8 cellular contexts compared by ENCODE assay signal in genomic region chr19:6373096-6373812, GRCh38. TPM values are rescaled to one million over a fixed set of nuclear protein-coding genes. Genes with fewer than 3 reads are reported as not detected.
A peak's percentile ranks its signal among the peaks of the same experiment; 100 is the strongest.
DNase-seq lines count a peak whose midpoint lies in the region; ATAC-seq and TF ChIP-seq lines count a peak whose summit lies in the region.

No MANE protein-coding gene starts in this region.

- H4K20me1 ChIP-seq in GM23248 (ENCODE audit: insufficient read depth) (no peaks in the 10 kb centered on the region), Karpas-422 (ENCODE audit: insufficient read depth, low read depth, low read length) (no peaks in the 10 kb centered on the region)

- peaks cover 10% of the 10 kb centered on the region for H3K4me1 ChIP-seq in GM23248 (ENCODE audit: insufficient read depth)
- peaks cover 9% of the 10 kb centered on the region for H3K4me1 ChIP-seq in Karpas-422 (ENCODE audit: low read length)
- H3K4me1 ChIP-seq in Panc1 (ENCODE audit: control insufficient read depth, insufficient read depth, low read length): peaks cover 2% of the 10 kb centered on the region
- peaks cover 13 to 58% (median 51%) of the 10 kb centered on the region in 4 donors for H3K4me1 ChIP-seq in esophagus muscularis mucosa

- H3K4me2 ChIP-seq in GM23248 (ENCODE audit: unreplicated experiment): peak overlapping the region; percentile 87
- H3K4me2 ChIP-seq in Karpas-422 (ENCODE audit: low read depth, low read length, poor library complexity, severe bottlenecking): peak overlapping the region; percentile 83

- H3K27ac ChIP-seq in GM23248 (peak overlapping the region; percentile 98), Karpas-422 (ENCODE audit: low read length) (peak overlapping the region; percentile 89), Panc1 (ENCODE audit: low read length) (peak overlapping the region; percentile 79), esophagus muscularis mucosa (replicated peaks in 1 of 4) (peak overlapping the region; percentile 95 to 100 (median 99))

- intact Hi-C loops in Panc1 (cut with micrococcal nuclease; ENCODE audit: unreplicated experiment) (no loop called here), esophagus muscularis mucosa (cut with DNase I) (no loop called here)

- POLR2A ChIA-PET in Panc1 (lab: Charles Lee): interaction anchor here (0.9 kb wide), 1 partner anchor 18 kb away, joined by 6 read pairs; no protein-coding TSS in a partner anchor

- no peak for TF ChIP-seq POLR2A in esophagus muscularis mucosa (IDR thresholded peaks at IDR 0.05; ENCODE audit: low read depth)

- 0 out of 2 replicates have a peak, but pooled peaks cover 24% of the 10 kb centered on the region for H3F3A ChIP-seq in GM23248 (ENCODE audit: insufficient read depth)

- CTCF ChIA-PET in Panc1 (lab: Charles Lee): interaction anchor here (0.6 kb wide), 1 partner anchor 125 kb away, joined by 5 read pairs; no protein-coding TSS in a partner anchor

- BruUV-seq in Panc1 (replicated peaks; lab: Mats Ljungman, UMichigan): no TSS peak

- no peak for TF ChIP-seq EP300 in esophagus muscularis mucosa (IDR thresholded peaks at IDR 0.05)

- in situ Hi-C loops in GM23248 (cut with MboI) (no loop called here), Panc1 (cut with HindIII; ENCODE audit: low pct_unique_long_range_greater_than_20kb, low sequenced_read_pairs) (no loop called here)

- TF ChIP-seq CTCF in Panc1 (IDR thresholded peaks at IDR 0.05) (no peak), esophagus muscularis mucosa (IDR thresholded peaks at IDR 0.05) (no peak)

- no peaks in the 10 kb centered on the region for H3K9me3 ChIP-seq in GM23248 (ENCODE audit: low read depth)
- no peaks in the 10 kb centered on the region for H3K9me3 ChIP-seq in Karpas-422 (ENCODE audit: low read length)
- no peaks in the 10 kb centered on the region for H3K9me3 ChIP-seq in Panc1 (ENCODE audit: control insufficient read depth, insufficient read depth, low read depth, low read length)
- H3K9me3 ChIP-seq in esophagus muscularis mucosa: no peaks in the 10 kb centered on the region

- H3K9me2 ChIP-seq in GM23248 (ENCODE audit: insufficient read depth) (no peaks in the 10 kb centered on the region), Karpas-422 (replicated peaks; ENCODE audit: insufficient read depth, low read length) (no peaks in the 10 kb centered on the region)

- H3K9ac ChIP-seq in GM23248 (peak overlapping the region; percentile 98), Karpas-422 (ENCODE audit: low read length) (peak overlapping the region; percentile 95)

- H2AFZ ChIP-seq in GM23248: peak overlapping the region; percentile 91
- peak overlapping the region; percentile 92 for H2AFZ ChIP-seq in Karpas-422 (ENCODE audit: low read length)

- H3K4me3 ChIP-seq in GM23248 (peak overlapping the region; percentile 94), Karpas-422 (ENCODE audit: low read length) (peak overlapping the region; percentile 91), Panc1 (ENCODE audit: low read depth in 2 of 2, low read length in 2 of 2) (peak overlapping the region; percentile 72 to 76), esophagus muscularis mucosa (peak overlapping the region; percentile 71 to 94 (median 84))

- no peaks in the 10 kb centered on the region for H3K27me3 ChIP-seq in GM23248 (replicated peaks; ENCODE audit: insufficient read depth)
- no peaks in the 10 kb centered on the region for H3K27me3 ChIP-seq in Karpas-422 (ENCODE audit: low read length)
- no peaks in the 10 kb centered on the region for H3K27me3 ChIP-seq in Panc1 (ENCODE audit: control insufficient read depth, insufficient read depth, low read length)
- H3K27me3 ChIP-seq in esophagus muscularis mucosa: no peaks in the 10 kb centered on the region

- WGBS in GM23248 (ENCODE audit: low coverage in 1 of 2, low lambda C conversion rate in 2 of 2, missing lambda C conversion rate in 2 of 2), 2 experiments: 0 to 1% methylated on average over 16 to 51 of the region's 53 CpGs
- WGBS in esophagus muscularis mucosa: 1% methylated on average over 24 of the region's 53 CpGs

- H3K36me3 ChIP-seq in GM23248 (ENCODE audit: low read depth) (no peaks in the 10 kb centered on the region), Karpas-422 (ENCODE audit: insufficient read depth, low read length) (no peaks in the 10 kb centered on the region; the same call in 1 of the 2 replicates), Panc1 (ENCODE audit: control insufficient read depth, insufficient read depth, low read length) (no peaks in the 10 kb centered on the region), esophagus muscularis mucosa (peaks cover 9 to 32% (median 29%) of the 10 kb centered on the region in 4 donors)

- no peaks in the 10 kb centered on the region for H3K79me2 ChIP-seq in GM23248 (ENCODE audit: insufficient read depth)
- peaks cover 5% of the 10 kb centered on the region; the same call in 1 of the 2 replicates for H3K79me2 ChIP-seq in Karpas-422 (ENCODE audit: low read length)

- ATAC-seq in Panc1: peak; percentile 86

- DNase-seq in DMS 273 (lab: John Stamatoyannopoulos, UW; ENCODE audit: unreplicated experiment) (peak; percentile 98), GM23248 (peak; percentile 99), Karpas-422 (peak; percentile 99), Panc1 (ENCODE audit: low read depth, low spot score) (peak; percentile 85), esophagus muscularis mucosa (ENCODE audit: extremely low spot score) (peak; percentile 100), myocyte (ENCODE audit: low read depth) (peak; percentile 97)
- peak; percentile 99 to 100 for DNase-seq in activated T-cell treated with anti-CD3 and anti-CD28 coated beads, Interleukin-2, amount 50 U/mL, for 48 hours
- DNase-seq in stimulated activated CD8-positive, alpha-beta memory T cell treated with anti-CD3 and anti-CD28 coated beads, Interleukin-7, amount 100 ng/mL, for 1 hour (ENCODE audit: low read depth in 2 of 2): peak; percentile 91 to 95

RNA-seq across cellular contexts. Expression of gene ALKBH7, which starts 0.7 kb away (rescaled TPM):
- 20.2 and 48.5 TPM in 2 replicates for total RNA-seq in GM23248 (2014; rRNA removed; shearing (Covaris generic))
- 72.4 and 79.8 TPM in 2 replicates for polyA plus RNA-seq in GM23248 (2016; fragmentation: Nextera tagmentation; extraction: Ambion mirVana)
- total RNA-seq in Karpas-422 (2014; rRNA removed; shearing (Covaris generic); ENCODE audit: low replicate concordance): 94.7 and 95.7 TPM in 2 replicates
- total RNA-seq in Panc1 (2021; ENCODE audit: unreplicated experiment) (65.0 TPM), esophagus muscularis mucosa (100 to 1,000 TPM in 1 of 4 donors, 10 to 100 TPM in 3; 55.2 to 109 (median 71.8) TPM), myocyte (59.2 and 75.3 TPM in 2 replicates)
- polyA plus RNA-seq in Panc1 (2012; ENCODE audit: insufficient read length): 68.6 TPM
- polyA plus RNA-seq in myocyte (2012): 57.8 TPM

RNA-seq across cellular contexts. Expression of gene PSPN, which starts 2.5 kb away (rescaled TPM):
- 0.22 and 0.89 TPM in 2 replicates for total RNA-seq in GM23248 (2014; rRNA removed; shearing (Covaris generic))
- polyA plus RNA-seq in GM23248 (2016; fragmentation: Nextera tagmentation; extraction: Ambion mirVana): 0.72 and 0.75 TPM in 2 replicates
- total RNA-seq in Karpas-422 (2014; rRNA removed; shearing (Covaris generic); ENCODE audit: low replicate concordance): 0.76 and 1.0 TPM in 2 replicates
- total RNA-seq in Panc1 (2021; ENCODE audit: unreplicated experiment): 1.6 TPM
- polyA plus RNA-seq in Panc1 (2012; ENCODE audit: insufficient read length): 0.86 TPM
- total RNA-seq in esophagus muscularis mucosa: 1 to 10 TPM; 1.3 to 3.7 (median 2.4) TPM
- 0.91 and 2.9 TPM in 2 replicates for total RNA-seq in myocyte
- polyA plus RNA-seq in myocyte (2012): 1.5 TPM

RNA-seq across cellular contexts. Expression of gene CLPP, which starts 11.9 kb away (rescaled TPM):
- 87.1 and 99.8 TPM in 2 replicates for total RNA-seq in GM23248 (2014; rRNA removed; shearing (Covaris generic))
- 96.0 and 101 TPM in 2 replicates for polyA plus RNA-seq in GM23248 (2016; fragmentation: Nextera tagmentation; extraction: Ambion mirVana)
- total RNA-seq in Karpas-422 (2014; rRNA removed; shearing (Covaris generic); ENCODE audit: low replicate concordance): 52.1 and 128 TPM in 2 replicates
- 80.0 TPM for total RNA-seq in Panc1 (2021; ENCODE audit: unreplicated experiment)
- 134 TPM for polyA plus RNA-seq in Panc1 (2012; ENCODE audit: insufficient read length)
- 100 to 1,000 TPM in 2 of 4 donors, 10 to 100 TPM in 2; 77.2 to 111 (median 94.2) TPM for total RNA-seq in esophagus muscularis mucosa
- total RNA-seq in myocyte: 81.6 and 101 TPM in 2 replicates
- 70.8 TPM for polyA plus RNA-seq in myocyte (2012)

RNA-seq across cellular contexts. Expression of gene GTF2F1, which starts 19.7 kb away (rescaled TPM):
- 43.3 and 48.7 TPM in 2 replicates for total RNA-seq in GM23248 (2014; rRNA removed; shearing (Covaris generic))
- 41.2 and 44.0 TPM in 2 replicates for polyA plus RNA-seq in GM23248 (2016; fragmentation: Nextera tagmentation; extraction: Ambion mirVana)
- total RNA-seq in Karpas-422 (2014; rRNA removed; shearing (Covaris generic); ENCODE audit: low replicate concordance): 18.2 and 35.4 TPM in 2 replicates
- total RNA-seq in Panc1 (2021; ENCODE audit: unreplicated experiment) (61.1 TPM), esophagus muscularis mucosa (10 to 100 TPM; 43.6 to 61.0 (median 56.8) TPM), myocyte (49.7 and 52.8 TPM in 2 replicates)
- 138 TPM for polyA plus RNA-seq in Panc1 (2012; ENCODE audit: insufficient read length)
- 61.7 TPM for polyA plus RNA-seq in myocyte (2012)

RNA-seq across cellular contexts. Expression of gene ACER1, which starts 39.8 kb away (rescaled TPM):
- total RNA-seq in GM23248 (2014; rRNA removed; shearing (Covaris generic)): 0.22 and 1.0 TPM in 2 replicates
- polyA plus RNA-seq in GM23248 (2016; fragmentation: Nextera tagmentation; extraction: Ambion mirVana): 0.16 TPM in 1 of 2 replicates, not detected in the other
- not detected in 2 replicates for total RNA-seq in Karpas-422 (2014; rRNA removed; shearing (Covaris generic); ENCODE audit: low replicate concordance)
- not detected for total RNA-seq in Panc1 (2021; ENCODE audit: unreplicated experiment)
- not detected for polyA plus RNA-seq in Panc1 (2012; ENCODE audit: insufficient read length)
- total RNA-seq in esophagus muscularis mucosa: not detected
- total RNA-seq in myocyte: not detected in 2 replicates
- polyA plus RNA-seq in myocyte (2012): 0.11 TPM

Comparison
In these comparisons a context has a peak if more than half of its experiments do, and no peak if none do; other contexts are left out.
1. Peak in every context shown above with its lines: DNase-seq, ATAC-seq, H3K4me3 ChIP-seq and H3K27ac ChIP-seq.